Comparison of ENCODE assay signal across 8 cellular contexts in the genomic region with DNA sequence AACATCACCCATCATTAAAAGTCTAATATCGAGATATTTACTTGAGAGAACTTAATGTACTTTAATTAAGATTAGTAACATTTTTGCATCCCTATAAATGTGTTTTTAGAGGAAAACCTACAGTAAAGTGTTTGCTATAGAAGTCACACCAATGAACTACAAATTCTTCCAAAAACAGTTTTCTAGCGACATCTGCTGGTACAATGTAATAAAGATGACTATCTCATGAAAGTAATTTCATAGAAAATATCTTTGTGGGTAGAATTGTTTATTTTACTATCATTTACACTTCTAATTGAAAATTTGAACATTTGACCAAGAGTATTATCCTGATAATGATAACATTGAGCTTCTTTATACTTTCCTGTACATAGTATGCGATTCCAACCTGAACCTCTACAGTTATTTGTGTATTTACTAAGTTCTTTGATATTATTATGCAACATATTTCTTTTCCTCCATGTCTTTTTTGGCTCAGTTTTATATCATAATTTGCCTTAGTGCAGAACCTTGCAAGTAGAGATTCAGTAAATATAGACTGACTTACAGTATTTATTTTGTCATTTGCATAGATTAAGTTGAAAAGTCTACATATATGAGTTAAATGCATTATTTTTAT.
DNase-seq lines count a peak whose midpoint lies in the region; ATAC-seq and TF ChIP-seq lines count a peak whose summit lies in the region.

No MANE protein-coding gene starts in this region.

- ATAC-seq in left lung (peak; percentile 63), GM21619 (IDR thresholded peaks at IDR 0.05; ENCODE audit: unreplicated experiment) (no peak)

- H3K27ac ChIP-seq in breast epithelium (no peak overlapping the region), left lung (no peak overlapping the region)

- DNase-seq in COLO829 (ENCODE audit: low spot score): peak; percentile 28
- DNase-seq in HCEC 1CT: peak; percentile 52
- peak; percentile 52 to 79 for DNase-seq in NCI-H446 (lab: John Stamatoyannopoulos, UW)
- no peak for DNase-seq in breast epithelium (ENCODE audit: low spot score in 2 of 2)
- no peak for DNase-seq in left lung
- no peak for DNase-seq in ureter (ENCODE audit: low spot score)
- no peak for DNase-seq in activated gamma-delta T cell (lab: John Stamatoyannopoulos, UW)

- intact Hi-C loops in breast epithelium (cut with DNase I; ENCODE audit: low total_unique reads) (loop anchor here (5.0 kb wide), 1 partner anchor 353 kb away; no protein-coding TSS in a partner anchor), left lung (cut with DNase I) (loop anchor here in 1 of 2 donors (5.0 kb wide), 2 partner anchors 353 to 423 kb away; no protein-coding TSS in a partner anchor)

- H3K36me3 ChIP-seq in breast epithelium: no peaks in the 10 kb centered on the region
- no peaks in the 10 kb centered on the region for H3K36me3 ChIP-seq in left lung

- no peaks in the 10 kb centered on the region for H3K27me3 ChIP-seq in breast epithelium
- H3K27me3 ChIP-seq in left lung: no peaks in the 10 kb centered on the region

- no peaks in the 10 kb centered on the region for H3K9me3 ChIP-seq in breast epithelium
- H3K9me3 ChIP-seq in left lung: no peaks in the 10 kb centered on the region

- TF ChIP-seq POLR2A in breast epithelium (IDR thresholded peaks at IDR 0.05): no peak

- H3K4me1 ChIP-seq in breast epithelium (no peaks in the 10 kb centered on the region), left lung (no peaks in the 10 kb centered on the region)

- H3K4me3 ChIP-seq in breast epithelium: no peak overlapping the region
- H3K4me3 ChIP-seq in left lung: no peak overlapping the region

- TF ChIP-seq CTCF in breast epithelium (IDR thresholded peaks at IDR 0.05) (peak; percentile 22 to 75 (median 60)), left lung (IDR thresholded peaks at IDR 0.05) (peak; percentile 34 to 49)

Comparison
In these comparisons a context has a peak if more than half of its experiments do, and no peak if none do; other contexts are left out.
1. DNase-seq: peak in COLO829 (single experiment), HCEC 1CT (single experiment) and NCI-H446 (2 of 2); none in breast epithelium (0 of 2), left lung (0 of 2), ureter (single experiment) and activated gamma-delta T cell (single experiment).